14 cellular contexts compared by ENCODE assay signal in genomic region chrX:55867708-55868107, GRCh38.
DNase-seq lines count a peak whose midpoint lies in the region; ATAC-seq and TF ChIP-seq lines count a peak whose summit lies in the region.
"Had no signal": no experiment of that assay in that cellular context is flagged by ENCODE, and none has a peak within 500 bp of the region (broad histone marks: within the 10 kb centered on the region; RNA-seq: fewer than 3 reads in every experiment).

No MANE protein-coding gene starts in this region.

- ATAC-seq in GM18511 (IDR thresholded peaks at IDR 0.05; ENCODE audit: unreplicated experiment) (peak; percentile 78), GM19468 (IDR thresholded peaks at IDR 0.05; ENCODE audit: extremely low read depth, unreplicated experiment) (peak; percentile 48), HG02870 (IDR thresholded peaks at IDR 0.05; ENCODE audit: unreplicated experiment) (peak; percentile 67), HG03457 (IDR thresholded peaks at IDR 0.05; ENCODE audit: unreplicated experiment) (peak; percentile 59)
- no peak for ATAC-seq in activated CD4-positive, CD25-positive, alpha-beta regulatory T cell treated with anti-CD3 and anti-CD28 coated beads, Interleukin-2, amount 50 U/mL, for 24 hours
- ATAC-seq: HepG2 had no signal

- TF ChIP-seq CTCF in type B pancreatic cell (conservative IDR thresholded peaks at IDR 0.05): no peak

- no peaks in the 10 kb centered on the region for H3K4me1 Mint-ChIP-seq in type B pancreatic cell (ENCODE audit: unreplicated experiment)

- no peak overlapping the region for H3K27ac Mint-ChIP-seq in type B pancreatic cell
- H3K27ac Mint-ChIP-seq: activated T-helper 2 cell treated with anti-CD3 and anti-CD28 coated beads, Interferon-gamma antibody, Interleukin-2, Interleukin-4, amounts not matched to agents 10 μg/mL and 5 μg/mL and 100 μg/mL, durations not matched to agents 14 hours and 24 hours and 36 hours had no signal

- H3K9me3 Mint-ChIP-seq in type B pancreatic cell: no peaks in the 10 kb centered on the region
- H3K9me3 Mint-ChIP-seq: activated T-helper 2 cell treated with anti-CD3 and anti-CD28 coated beads, Interferon-gamma antibody, Interleukin-2, Interleukin-4, amounts not matched to agents 10 μg/mL and 5 μg/mL and 100 μg/mL, durations not matched to agents 14 hours and 24 hours and 36 hours had no signal

- H3K36me3 Mint-ChIP-seq in type B pancreatic cell: no peaks in the 10 kb centered on the region

- no peak for DNase-seq in activated effector memory CD4-positive, alpha-beta T cell treated with Interleukin-2 at 50 U/mL for 16 hours
- DNase-seq in type B pancreatic cell (ENCODE audit: extremely low spot score, unreplicated experiment) (no peak), SIG-M5 (lab: John Stamatoyannopoulos, UW) (no peak)
- DNase-seq: activated CD4-positive, CD25-positive, alpha-beta regulatory T cell; NCI-H1694 treated with DMSO at 0.1 percent for 48 hours; SK-N-SH; stimulated activated CD8-positive, alpha-beta memory T cell treated with anti-CD3 and anti-CD28 coated beads, Interleukin-4, amount 100 ng/mL, for 48 hours had no signal

- no peak overlapping the region for H3K4me3 Mint-ChIP-seq in type B pancreatic cell

- no peaks in the 10 kb centered on the region for H3K27me3 Mint-ChIP-seq in type B pancreatic cell

Comparison
In these comparisons a context has a peak if more than half of its experiments do, and no peak if none do; other contexts are left out.
1. ATAC-seq: peak in GM18511 (single experiment), GM19468 (single experiment), HG02870 (single experiment) and HG03457 (single experiment); none in activated CD4-positive, CD25-positive, alpha-beta regulatory T cell treated with anti-CD3 and anti-CD28 coated beads, Interleukin-2, amount 50 U/mL, for 24 hours (0 of 2).